ENCODE assay signal across 1 cellular context in genomic region chr6:43284986-43285385, GRCh38.
TF ChIP-seq lines count a peak whose summit lies in the region.

No MANE protein-coding gene starts in this region.

TF ChIP-seq in WTC11, 78 proteins besides CTCF, POLR2A, EP300 and RAD21 (continued from another document):
- TF ChIP-seq SP1 (CRISPR knock-in tag; conservative IDR thresholded peaks at IDR 0.05), result no peak
- no peak for TF ChIP-seq OVOL2 (CRISPR knock-in tag; IDR thresholded peaks at IDR 0.05; ENCODE audit: borderline replicate concordance)
- TF ChIP-seq ZNF263 (CRISPR knock-in tag; IDR thresholded peaks at IDR 0.05; ENCODE audit: low read depth), result no peak
